In the genomic region with DNA sequence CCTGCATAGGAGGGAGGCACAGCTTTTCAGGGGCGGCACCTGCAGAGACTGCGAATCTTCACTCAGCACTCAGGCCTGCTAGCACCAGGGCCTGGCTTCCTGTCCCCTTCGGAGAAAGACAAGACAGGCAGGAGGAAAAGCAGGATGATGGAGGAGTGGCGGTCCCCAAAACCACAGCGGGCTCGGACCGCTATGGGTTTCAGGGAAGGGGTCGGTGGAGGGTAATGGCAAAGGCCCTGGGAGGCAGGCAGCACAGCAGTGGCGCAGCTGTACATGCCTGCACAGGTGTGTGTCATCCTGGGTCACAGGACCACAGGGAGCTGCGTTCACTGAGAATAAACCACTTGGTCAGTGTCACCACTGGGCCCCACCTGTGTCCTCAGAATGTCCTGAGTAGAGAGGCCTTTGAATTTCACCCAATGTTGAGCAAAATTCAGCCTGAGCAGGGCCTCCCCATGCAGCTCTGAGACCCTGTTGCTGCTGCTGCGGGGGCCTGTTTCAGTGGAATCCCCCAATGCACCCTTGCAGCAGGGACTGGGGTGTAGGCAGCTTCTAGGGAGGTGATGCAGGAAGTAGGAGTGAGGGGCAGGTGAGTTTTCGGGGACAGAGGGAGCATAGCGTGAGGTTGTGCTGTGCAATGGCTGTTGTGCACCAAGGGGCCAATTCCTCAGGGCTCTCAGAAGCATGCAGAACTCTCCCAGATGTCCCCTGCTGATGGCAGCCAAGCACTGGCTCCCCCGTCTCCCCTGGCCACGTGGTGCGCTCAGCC, we compare ENCODE assay signal across 28 cellular contexts.
DNase-seq lines count a peak whose midpoint lies in the region; ATAC-seq and TF ChIP-seq lines count a peak whose summit lies in the region.
"Had no signal": no experiment of that assay in that cellular context is flagged by ENCODE, and none has a peak within 500 bp of the region (broad histone marks: within the 10 kb centered on the region; RNA-seq: fewer than 3 reads in every experiment).

No MANE protein-coding gene starts in this region.

- intact Hi-C loops in right cardiac atrium (cut with DNase I) = no loop called here

- H3K4me1 ChIP-seq in right atrium auricular region (no peaks in the 10 kb centered on the region), right cardiac atrium (ENCODE audit: control insufficient read depth, insufficient read depth, low read length) (no peaks in the 10 kb centered on the region)
- H3K4me1 ChIP-seq: gastrocnemius medialis, pancreas, SJCRH30 had no signal

- no peaks in the 10 kb centered on the region for H3K9me3 Mint-ChIP-seq in progenitor cell of endocrine pancreas (ENCODE audit: low read depth)
- H3K9me3 Mint-ChIP-seq: activated T-cell treated with anti-CD3 and anti-CD28 coated beads, Interleukin-2, amount 50 U/mL, for 72 hours; memory B cell; nephron progenitor cell; stimulated activated naive CD8-positive, alpha-beta T cell treated with anti-CD3 and anti-CD28 coated beads, Interleukin-15, Interleukin-2, amounts not matched to agents 100 ng/mL and 50 ng/mL, for 24 hours had no signal

- H3K36me3 Mint-ChIP-seq in progenitor cell of endocrine pancreas (ENCODE audit: insufficient read depth) = no peaks in the 10 kb centered on the region
- H3K36me3 Mint-ChIP-seq: memory B cell had no signal

- in situ Hi-C loops in KBM-7 (cut with MboI; ENCODE audit: low pct_unique_long_range_greater_than_20kb, low sequenced_read_pairs) = no loop called here

- H3K27ac ChIP-seq in right atrium auricular region (no peak overlapping the region), right cardiac atrium (ENCODE audit: low read length) (no peak overlapping the region)
- H3K27ac ChIP-seq: BLaER1, gastrocnemius medialis, pancreas, SJCRH30, thoracic aorta, WERI-Rb-1 had no signal

- H3K27me3 ChIP-seq in right atrium auricular region = no peaks in the 10 kb centered on the region
- H3K27me3 ChIP-seq in right cardiac atrium (ENCODE audit: control insufficient read depth, insufficient read depth) = no peaks in the 10 kb centered on the region
- H3K27me3 ChIP-seq: BLaER1, pancreas, SJCRH30 had no signal

- H3K9me3 ChIP-seq in right atrium auricular region = no peaks in the 10 kb centered on the region
- H3K9me3 ChIP-seq in right cardiac atrium (ENCODE audit: control insufficient read depth, low read length) = no peaks in the 10 kb centered on the region
- H3K9me3 ChIP-seq: BLaER1, gastrocnemius medialis, pancreas, SJCRH30, thoracic aorta had no signal

- no peak for ATAC-seq in right cardiac atrium
- ATAC-seq in HG02588 (IDR thresholded peaks at IDR 0.05; ENCODE audit: unreplicated experiment) = no peak
- ATAC-seq: activated T-cell treated with anti-CD3 and anti-CD28 coated beads, Interleukin-2, amount 50 U/mL, for 72 hours; gastrocnemius medialis; pancreas had no signal

- H3K4me3 ChIP-seq in right atrium auricular region (no peak overlapping the region), right cardiac atrium (ENCODE audit: low read length) (no peak overlapping the region)
- H3K4me3 ChIP-seq: BLaER1, gastrocnemius medialis, pancreas, SJCRH30, thoracic aorta had no signal

- no peak overlapping the region for H3K27ac Mint-ChIP-seq in progenitor cell of endocrine pancreas
- H3K27ac Mint-ChIP-seq: activated T-cell treated with anti-CD3 and anti-CD28 coated beads, Interleukin-2, amount 50 U/mL, for 72 hours; memory B cell; nephron progenitor cell; stimulated activated naive CD8-positive, alpha-beta T cell treated with anti-CD3 and anti-CD28 coated beads, Interleukin-15, Interleukin-2, amounts not matched to agents 100 ng/mL and 50 ng/mL, for 24 hours had no signal

- peak; percentile 50 for DNase-seq in right atrium auricular region (ENCODE audit: low spot score)
- DNase-seq in right cardiac atrium = no peak
- DNase-seq in ecto neural progenitor cell (ENCODE audit: low spot score) = peak; percentile 22
- peak; percentile 5 for DNase-seq in progenitor cell of endocrine pancreas (ENCODE audit: low spot score, unreplicated experiment)
- no peak for DNase-seq in AG20443 (ENCODE audit: low spot score)
- no peak for DNase-seq in KBM-7
- DNase-seq: activated CD4-positive, alpha-beta T cell treated with anti-CD3 and anti-CD28 coated beads for 48 hours; activated naive CD4-positive, alpha-beta T cell; activated T-cell treated with anti-CD3 and anti-CD28 coated beads, Interleukin-2, amount 50 U/mL, for 72 hours; EL; gastrocnemius medialis; GOT3; kidney glomerular epithelial cell; NCI-H1417 treated with DMSO at 0.1 percent for 48 hours; NCI-H2081; NCI-H748 treated with DMSO at 0.1 percent for 48 hours; nephron progenitor cell; pancreas; SJCRH30; stimulated activated CD4-positive, alpha-beta T cell treated with anti-CD3 and anti-CD28 coated beads, Interleukin-1b, Interleukin-23, amount 100 ng/mL, for 48 hours; SW 1271; T-helper 9 cell; WERI-Rb-1 had no signal

- no peak overlapping the region for H3K4me3 Mint-ChIP-seq in progenitor cell of endocrine pancreas (ENCODE audit: low read depth)
- H3K4me3 Mint-ChIP-seq: activated T-cell treated with anti-CD3 and anti-CD28 coated beads, Interleukin-2, amount 50 U/mL, for 72 hours; memory B cell; nephron progenitor cell; stimulated activated naive CD8-positive, alpha-beta T cell treated with anti-CD3 and anti-CD28 coated beads, Interleukin-15, Interleukin-2, amounts not matched to agents 100 ng/mL and 50 ng/mL, for 24 hours had no signal

- no peaks in the 10 kb centered on the region for H3K36me3 ChIP-seq in right atrium auricular region
- H3K36me3 ChIP-seq: BLaER1, gastrocnemius medialis, pancreas, SJCRH30, thoracic aorta, WERI-Rb-1 had no signal

- peaks cover 6% of the 10 kb centered on the region for H3K4me1 Mint-ChIP-seq in progenitor cell of endocrine pancreas (ENCODE audit: low read depth)
- H3K4me1 Mint-ChIP-seq: memory B cell had no signal

- peaks cover 26% of the 10 kb centered on the region for H3K27me3 Mint-ChIP-seq in progenitor cell of endocrine pancreas

- WGBS in right cardiac atrium = 75% methylated on average over 16 of the region's 16 CpGs

- TF ChIP-seq CTCF in right atrium auricular region (IDR thresholded peaks at IDR 0.05) (no peak), progenitor cell of endocrine pancreas (IDR thresholded peaks at IDR 0.05; ENCODE audit: unreplicated experiment) (no peak)

Comparison
In these comparisons a context has a peak if more than half of its experiments do, and no peak if none do; other contexts are left out.
1. DNase-seq: peak in right atrium auricular region (single experiment), ecto neural progenitor cell (single experiment) and progenitor cell of endocrine pancreas (single experiment); none in right cardiac atrium (0 of 3), AG20443 (single experiment) and KBM-7 (single experiment).